Comparison of ENCODE assay signal across 18 cellular contexts in genomic region chr2:118124293-118124891, GRCh38. TPM values are rescaled to one million over a fixed set of nuclear protein-coding genes. Genes with fewer than 3 reads are reported as not detected.
DNase-seq lines count a peak whose midpoint lies in the region; ATAC-seq, FAIRE-seq and TF ChIP-seq lines count a peak whose summit lies in the region.
"Had no signal": no experiment of that assay in that cellular context is flagged by ENCODE, and none has a peak within 500 bp of the region (broad histone marks: within the 10 kb centered on the region; RNA-seq: fewer than 3 reads in every experiment).

No MANE protein-coding gene starts in this region.

- H3K27me3 ChIP-seq in endothelial cell of umbilical vein (ENCODE audit: control insufficient read depth in 2 of 2, insufficient read depth in 2 of 2, low read length in 2 of 2) (no peaks in the 10 kb centered on the region), uterus (no peaks in the 10 kb centered on the region)
- H3K27me3 ChIP-seq: BE2C, body of pancreas, SJSA1, upper lobe of left lung had no signal

- POLR2A ChIA-PET in endothelial cell of umbilical vein (lab: Charles Lee) (no interaction called here), WTC11 (lab: Charles Lee) (no interaction called here)
- POLR2A ChIA-PET in activated CD4-positive, alpha-beta T cell treated with anti-CD3 and anti-CD28 coated beads for 36 hours (lab: Charles Lee): no interaction called here

- FAIRE-seq in endothelial cell of umbilical vein (lab: Jason Lieb, UNC): no peak

- H3K4me3 ChIP-seq in endothelial cell of umbilical vein (replicated peaks in 1 of 3; ENCODE audit: insufficient read depth in 1 of 3, low read depth in 1 of 3, low read length in 3 of 3) (no peak overlapping the region), uterus (no peak overlapping the region)
- H3K4me3 ChIP-seq: body of pancreas, SJSA1, upper lobe of left lung had no signal

- CTCF ChIA-PET in endothelial cell of umbilical vein (lab: Charles Lee): interaction anchor here (1.1 to 3.0 kb wide), 4 partner anchors 35 to 101 kb away, joined by 3 to 13 read pairs (median 4); no protein-coding TSS in a partner anchor
- CTCF ChIA-PET in activated CD4-positive, alpha-beta T cell treated with anti-CD3 and anti-CD28 coated beads for 36 hours (lab: Charles Lee): interaction anchor here (0.5 to 0.6 kb wide), 2 partner anchors 70 to 78 kb away, joined by 3 read pairs; no protein-coding TSS in a partner anchor
- CTCF ChIA-PET in WTC11 (lab: Charles Lee): interaction anchor here (1.3 kb wide), 1 partner anchor 78 kb away, joined by 4 read pairs; no protein-coding TSS in a partner anchor

- H4K20me1 ChIP-seq in endothelial cell of umbilical vein (replicated peaks; ENCODE audit: control insufficient read depth, extremely low read depth, insufficient read depth, low read length): no peaks in the 10 kb centered on the region

- peak overlapping the region; percentile 62 for H3K27ac ChIP-seq in endothelial cell of umbilical vein (ENCODE audit: insufficient read depth, low read depth, low read length)
- H3K27ac ChIP-seq in uterus: peak overlapping the region in 1 of 2 donors; percentile 66
- H3K27ac ChIP-seq: KMS-11, SJSA1 had no signal

- H3K36me3 Mint-ChIP-seq in activated CD4-positive, alpha-beta T cell treated with anti-CD3 and anti-CD28 coated beads for 36 hours (ENCODE audit: low read depth): no peaks in the 10 kb centered on the region
- H3K36me3 Mint-ChIP-seq in WTC11: no peaks in the 10 kb centered on the region

- intact Hi-C loops in endothelial cell of umbilical vein (cut with micrococcal nuclease) (no loop called here), uterus (cut with DNase I; ENCODE audit: low total_unique reads) (no loop called here)
- intact Hi-C loops in activated CD4-positive, alpha-beta T cell treated with anti-CD3 and anti-CD28 coated beads for 36 hours (cut with DNase I, micrococcal nuclease): no loop called here

- H3K4me3 Mint-ChIP-seq in activated CD4-positive, alpha-beta T cell treated with anti-CD3 and anti-CD28 coated beads for 36 hours: no peak overlapping the region
- no peak overlapping the region for H3K4me3 Mint-ChIP-seq in WTC11

- H3K9ac ChIP-seq in endothelial cell of umbilical vein (replicated peaks; ENCODE audit: extremely low read depth, insufficient read depth, low read length): no peak overlapping the region
- H3K9ac ChIP-seq: KMS-11 had no signal

- no peaks in the 10 kb centered on the region for H3K9me1 ChIP-seq in endothelial cell of umbilical vein (replicated peaks; ENCODE audit: control insufficient read depth, extremely low read depth, insufficient read depth, low read length)

- no peak overlapping the region for H2AFZ ChIP-seq in endothelial cell of umbilical vein (ENCODE audit: low read depth, low read length)

- H3K4me1 ChIP-seq in endothelial cell of umbilical vein (ENCODE audit: control insufficient read depth, extremely low read depth, insufficient read depth, low read length) (peaks cover 15% of the 10 kb centered on the region), uterus (no peaks in the 10 kb centered on the region)
- H3K4me1 ChIP-seq: BE2C had no signal

- TF ChIP-seq CTCF in endothelial cell of umbilical vein (IDR thresholded peaks at IDR 0.05; ENCODE audit: extremely low read depth in 1 of 2, insufficient read depth in 1 of 2, low read depth in 1 of 2, low read length in 2 of 2) (no peak), WTC11 (IDR thresholded peaks at IDR 0.05) (no peak), uterus (IDR thresholded peaks at IDR 0.05) (no peak)

- H3K79me2 ChIP-seq in endothelial cell of umbilical vein (ENCODE audit: control insufficient read depth, insufficient read depth, low read length): no peaks in the 10 kb centered on the region

- no peak overlapping the region for H3K27ac Mint-ChIP-seq in activated CD4-positive, alpha-beta T cell treated with anti-CD3 and anti-CD28 coated beads for 36 hours
- no peak overlapping the region for H3K27ac Mint-ChIP-seq in WTC11

- DNase-seq in NOMO-1 treated with DMSO at 0.1 percent for 48 hours (lab: John Stamatoyannopoulos, UW; ENCODE audit: unreplicated experiment) (peak; percentile 71), endothelial cell of umbilical vein (ENCODE audit: low read depth, low spot score) (no peak), renal cortical epithelial cell (ENCODE audit: low read depth) (peak; percentile 42), WTC11 (ENCODE audit: low spot score) (no peak), NCI-H748 (lab: John Stamatoyannopoulos, UW; ENCODE audit: unreplicated experiment) (no peak), uterus (no peak)
- no peak for DNase-seq in activated CD4-positive, alpha-beta T cell treated with anti-CD3 and anti-CD28 coated beads for 36 hours
- DNase-seq: activated CD8-positive, alpha-beta memory T cell treated with anti-CD3 and anti-CD28 coated beads for 24 hours; BE2C; DND-41; effector memory CD4-positive, alpha-beta T cell; NCI-H2081; NCI-H774; upper lobe of left lung had no signal

- H3K36me3 ChIP-seq in endothelial cell of umbilical vein (ENCODE audit: control insufficient read depth in 2 of 2, extremely low read depth in 1 of 2, insufficient read depth in 2 of 2, low read length in 2 of 2): no peaks in the 10 kb centered on the region
- no peaks in the 10 kb centered on the region for H3K36me3 ChIP-seq in uterus
- H3K36me3 ChIP-seq: BE2C, SJSA1, upper lobe of left lung had no signal

- H3K9me3 ChIP-seq in endothelial cell of umbilical vein (replicated peaks; ENCODE audit: control insufficient read depth, insufficient read depth, low read length) (no peaks in the 10 kb centered on the region), uterus (no peaks in the 10 kb centered on the region)
- H3K9me3 ChIP-seq: BE2C, body of pancreas, SJSA1, upper lobe of left lung had no signal

- H3K27me3 Mint-ChIP-seq in activated CD4-positive, alpha-beta T cell treated with anti-CD3 and anti-CD28 coated beads for 36 hours: peaks cover 10% of the 10 kb centered on the region
- H3K27me3 Mint-ChIP-seq in WTC11 (ENCODE audit: low read depth): no peaks in the 10 kb centered on the region; the same call in 1 of the 2 replicates

- peaks cover 2% of the 10 kb centered on the region for H3K4me1 Mint-ChIP-seq in activated CD4-positive, alpha-beta T cell treated with anti-CD3 and anti-CD28 coated beads for 36 hours
- H3K4me1 Mint-ChIP-seq in WTC11: peaks cover 8% of the 10 kb centered on the region

- ATAC-seq in GM19463 (IDR thresholded peaks at IDR 0.05; ENCODE audit: unreplicated experiment) (peak; percentile 38), WTC11 (no peak)
- no peak for ATAC-seq in activated CD4-positive, alpha-beta T cell treated with anti-CD3 and anti-CD28 coated beads for 36 hours

- no TSS peak for BruUV-seq in endothelial cell of umbilical vein (replicated peaks; lab: Mats Ljungman, UMichigan)

- H3K4me2 ChIP-seq in endothelial cell of umbilical vein (ENCODE audit: insufficient read depth, low read length): no peak overlapping the region
- H3K4me2 ChIP-seq: KMS-11 had no signal

- TF ChIP-seq POLR2A in endothelial cell of umbilical vein (IDR thresholded peaks at IDR 0.05; ENCODE audit: low read depth, low read length) (no peak), uterus (IDR thresholded peaks at IDR 0.05) (no peak)

- dilution Hi-C loops in endothelial cell of umbilical vein (cut with MboI; ENCODE audit: extremely low pct_ligation_motif_present, low sequenced_read_pairs): no loop called here

- no peaks in the 10 kb centered on the region for H3K9me3 Mint-ChIP-seq in activated CD4-positive, alpha-beta T cell treated with anti-CD3 and anti-CD28 coated beads for 36 hours (ENCODE audit: low read depth)
- H3K9me3 Mint-ChIP-seq in WTC11: no peaks in the 10 kb centered on the region

TF ChIP-seq in endothelial cell of umbilical vein, 7 proteins besides CTCF, POLR2A, EP300 and RAD21:
- no peak for TF ChIP-seq GATA2 (IDR thresholded peaks at IDR 0.05; ENCODE audit: insufficient read depth, insufficient read length, low read depth, low read length)
- no peak for TF ChIP-seq EZH2 (IDR thresholded peaks at IDR 0.05; ENCODE audit: borderline replicate concordance, low read depth, low read length, severe bottlenecking)
- TF ChIP-seq MYC (IDR thresholded peaks at IDR 0.05; ENCODE audit: low read depth, low read length): no peak
- TF ChIP-seq FOS (IDR thresholded peaks at IDR 0.05; ENCODE audit: borderline replicate concordance, insufficient read depth, low read length): no peak
- no peak for TF ChIP-seq JUN (IDR thresholded peaks at IDR 0.05; ENCODE audit: borderline replicate concordance, insufficient read depth, insufficient read length, low read depth)
- TF ChIP-seq POLR2AphosphoS5 (IDR thresholded peaks at IDR 0.05; ENCODE audit: insufficient read depth, low read depth, low read length): no peak

RNA-seq across cellular contexts. Expression of gene INSIG2, which starts 36.1 kb away (rescaled TPM):
- 19.7 and 26.9 TPM in 2 replicates for total RNA-seq in endothelial cell of umbilical vein
- polyA plus RNA-seq in endothelial cell of umbilical vein: 17.5 and 24.1 TPM in 2 replicates
- polyA plus RNA-seq in endothelial cell of umbilical vein (2011; cell fraction: cytosol; rRNA removed): 14.4 and 15.8 TPM in 2 replicates
- polyA plus RNA-seq in endothelial cell of umbilical vein (2011; cell fraction: nucleus; rRNA removed): 16.7 and 24.8 TPM in 2 replicates
- 25.6 and 37.8 TPM in 2 replicates for polyA plus RNA-seq in endothelial cell of umbilical vein (2012)
- polyA minus RNA-seq in endothelial cell of umbilical vein: 23.5 and 25.5 TPM in 2 replicates
- 1.9 TPM for polyA minus RNA-seq in endothelial cell of umbilical vein (2011; cell fraction: cytosol; rRNA and poly(A)+ RNA removed)
- polyA minus RNA-seq in endothelial cell of umbilical vein (2011; cell fraction: nucleus; rRNA and poly(A)+ RNA removed): 11.6 and 19.1 TPM in 2 replicates
- total RNA-seq in renal cortical epithelial cell: 20.0 and 35.3 TPM in 2 replicates
- total RNA-seq in activated CD4-positive, alpha-beta T cell treated with anti-CD3 and anti-CD28 coated beads for 36 hours: 10 to 100 TPM; 23.5 to 56.4 TPM
- 10.7 to 11.9 TPM (median 10.8 TPM) in 3 replicates for total RNA-seq in WTC11 (2021)
- total RNA-seq in uterus: 10 to 100 TPM in 3 of 4 donors, 1 to 10 TPM in 1; 3.6 to 42.4 (median 25.8) TPM

Comparison
In these comparisons a context has a peak if more than half of its experiments do, and no peak if none do; other contexts are left out.
1. DNase-seq: peak in NOMO-1 treated with DMSO at 0.1 percent for 48 hours (single experiment) and renal cortical epithelial cell (single experiment); none in endothelial cell of umbilical vein (single experiment), activated CD4-positive, alpha-beta T cell treated with anti-CD3 and anti-CD28 coated beads for 36 hours (single experiment), WTC11 (single experiment), NCI-H748 (single experiment) and uterus (0 of 2).